ENCODE assay signal across 8 cellular contexts in the genomic region with DNA sequence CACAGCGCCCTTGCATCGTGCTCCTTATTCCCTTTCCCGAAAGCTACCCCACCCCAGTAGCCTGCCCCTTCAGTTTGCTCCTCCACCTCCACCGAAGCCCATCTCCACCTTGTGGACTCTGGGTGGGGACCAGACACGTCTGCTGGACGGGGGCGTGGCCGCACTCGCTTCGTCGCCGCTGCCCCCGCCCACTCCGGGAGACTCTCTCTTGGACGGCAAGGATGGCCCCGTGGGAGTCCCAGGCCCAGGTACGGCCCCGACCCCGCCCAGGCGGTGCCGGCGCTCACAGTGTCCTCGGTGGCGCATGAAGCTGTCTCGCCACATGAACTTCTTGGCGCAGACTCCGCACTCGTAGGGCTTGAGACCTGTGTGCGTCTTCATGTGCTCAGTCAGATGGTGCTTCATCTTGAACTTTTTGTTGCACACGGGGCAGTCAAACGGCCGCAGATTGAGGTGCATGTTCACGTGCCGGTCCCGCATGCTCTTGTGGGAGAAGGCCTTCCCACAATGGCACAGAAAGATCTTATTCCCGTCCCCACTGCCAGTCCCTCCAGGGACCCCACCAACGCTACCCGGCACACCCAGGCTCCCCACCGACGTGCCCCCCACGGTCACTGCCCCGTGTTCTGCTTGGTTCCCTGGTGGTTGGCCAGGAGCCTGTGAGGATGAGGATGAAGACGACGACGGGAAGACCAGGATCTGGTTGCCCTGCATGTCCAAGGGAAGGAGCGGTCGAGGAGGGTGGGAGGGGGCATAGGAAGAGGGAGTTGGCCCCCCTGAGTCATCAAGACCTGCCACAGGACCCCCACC.
DNase-seq lines count a peak whose midpoint lies in the region; ATAC-seq lines count a peak whose summit lies in the region.

No MANE protein-coding gene starts in this region.

- H3K36me3 Mint-ChIP-seq in dendritic cell treated with granulocyte-macrophage colony-stimulating factor and Interleukin-4, amounts not matched to agents 40 ng/mL and 50 ng/mL, for 4 days (ENCODE audit: low read depth) = peaks cover 94% of the 10 kb centered on the region

- intact Hi-C loops in dendritic cell treated with granulocyte-macrophage colony-stimulating factor and Interleukin-4, amounts not matched to agents 40 ng/mL and 50 ng/mL, for 4 days (cut with micrococcal nuclease) = loop anchor here (1.0 to 5.0 kb wide), 2 partner anchors 8 to 32 kb away; no protein-coding TSS in a partner anchor

- H3K27me3 ChIP-seq in mucosa of stomach (ENCODE audit: control insufficient read depth, insufficient read depth, low read length) = no peaks in the 10 kb centered on the region

- no peaks in the 10 kb centered on the region for H3K9me3 ChIP-seq in mucosa of stomach (ENCODE audit: control insufficient read depth, low read length)

- H3K9ac ChIP-seq in mucosa of stomach (ENCODE audit: low read length) = peak overlapping the region; percentile 94

- no peaks in the 10 kb centered on the region for H3K9me3 Mint-ChIP-seq in dendritic cell treated with granulocyte-macrophage colony-stimulating factor and Interleukin-4, amounts not matched to agents 40 ng/mL and 50 ng/mL, for 4 days

- peaks cover 41% of the 10 kb centered on the region for H3K4me1 ChIP-seq in mucosa of stomach (ENCODE audit: control insufficient read depth, insufficient read depth, low read length)

- peak overlapping the region; percentile 98 for H3K27ac Mint-ChIP-seq in dendritic cell treated with granulocyte-macrophage colony-stimulating factor and Interleukin-4, amounts not matched to agents 40 ng/mL and 50 ng/mL, for 4 days

- H3K4me3 ChIP-seq in mucosa of stomach (ENCODE audit: low read length) = peak overlapping the region; percentile 96

- peaks cover 75% of the 10 kb centered on the region for H3K4me1 Mint-ChIP-seq in dendritic cell treated with granulocyte-macrophage colony-stimulating factor and Interleukin-4, amounts not matched to agents 40 ng/mL and 50 ng/mL, for 4 days (ENCODE audit: low read depth)

- H3K27me3 Mint-ChIP-seq in dendritic cell treated with granulocyte-macrophage colony-stimulating factor and Interleukin-4, amounts not matched to agents 40 ng/mL and 50 ng/mL, for 4 days = no peaks in the 10 kb centered on the region

- H3K4me3 Mint-ChIP-seq in dendritic cell treated with granulocyte-macrophage colony-stimulating factor and Interleukin-4, amounts not matched to agents 40 ng/mL and 50 ng/mL, for 4 days = peak overlapping the region; percentile 100

- ATAC-seq in HG02885 (IDR thresholded peaks at IDR 0.05; ENCODE audit: poor library complexity, unreplicated experiment) = no peak

- DNase-seq in ELR (ENCODE audit: low read depth) (peak; percentile 33), NCI-H774 (lab: John Stamatoyannopoulos, UW) (peak; percentile 24), GM19240 (ENCODE audit: insufficient read length, low spot score) (no peak), medulla oblongata (ENCODE audit: extremely low spot score) (no peak), AML-193 (lab: John Stamatoyannopoulos, UW) (no peak)

- peaks cover 16% of the 10 kb centered on the region for H3K36me3 ChIP-seq in mucosa of stomach (ENCODE audit: control insufficient read depth, insufficient read depth, low read length)

Comparison
In these comparisons a context has a peak if more than half of its experiments do, and no peak if none do; other contexts are left out.
1. DNase-seq: peak in ELR (single experiment) and NCI-H774 (single experiment); none in GM19240 (single experiment), medulla oblongata (single experiment) and AML-193 (0 of 2).